Comparison of ENCODE assay signal across 11 cellular contexts in the genomic region with DNA sequence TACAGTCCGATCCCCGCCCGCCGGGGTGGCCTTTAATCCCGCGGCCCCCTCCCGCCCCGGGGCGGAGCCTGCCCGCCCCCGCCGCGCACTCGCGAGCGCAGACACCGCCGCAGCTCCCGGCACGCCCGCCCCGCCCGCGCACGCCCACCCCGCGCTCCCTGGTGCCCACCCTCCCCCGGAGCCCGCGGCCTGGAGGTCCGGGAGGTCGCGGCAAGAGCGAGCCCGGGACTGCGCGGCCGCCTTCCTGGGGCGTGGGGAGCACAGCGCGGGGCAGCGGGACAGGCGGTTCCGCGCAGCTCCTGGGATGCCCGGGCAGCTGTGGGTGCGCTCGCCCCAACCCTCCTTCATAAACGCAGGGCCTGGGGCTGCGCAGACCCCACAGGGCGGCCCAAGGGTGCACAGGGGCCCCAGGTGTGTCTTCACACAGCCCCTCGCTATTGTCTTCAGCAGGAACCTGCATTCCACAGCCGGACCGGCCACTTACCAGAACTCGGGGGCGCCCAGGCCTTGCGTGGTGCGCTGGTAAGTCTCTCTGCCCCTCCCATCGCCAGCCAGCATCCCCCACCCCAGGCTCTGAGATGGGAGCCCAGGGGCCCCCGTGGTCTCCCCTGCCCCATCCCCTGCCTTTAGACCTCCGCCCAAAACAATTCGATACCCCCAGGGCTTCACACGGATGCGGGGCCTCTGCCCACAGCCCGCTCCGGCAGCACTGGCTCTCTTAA. TPM values are rescaled to one million over a fixed set of nuclear protein-coding genes. Genes with fewer than 3 reads are reported as not detected.
DNase-seq lines count a peak whose midpoint lies in the region; ATAC-seq, FAIRE-seq and TF ChIP-seq lines count a peak whose summit lies in the region.
"Had no signal": no experiment of that assay in that cellular context is flagged by ENCODE, and none has a peak within 500 bp of the region (broad histone marks: within the 10 kb centered on the region; RNA-seq: fewer than 3 reads in every experiment).

A gene (minus strand): TSS at position 8 of the 722 bp plus-strand sequence.

- H2BK12ac ChIP-seq in H9 (ENCODE audit: insufficient read length, low read depth, low read length) = no peak within 1 kb of the TSS

- no peak within 1 kb of the TSS for H4K91ac ChIP-seq in H9 (ENCODE audit: insufficient read length, low read depth, low read length)

- no peak within 1 kb of the TSS for H3K56ac ChIP-seq in H9 (ENCODE audit: insufficient read length, low read depth, low read length)

- no peak for TF ChIP-seq CTCF in A549 (IDR thresholded peaks at IDR 0.05)
- no peak for TF ChIP-seq CTCF in H9 (conservative IDR thresholded peaks at IDR 0.05)
- no peak for TF ChIP-seq CTCF in natural killer cell (IDR thresholded peaks at IDR 0.05)

- H3K36me3 ChIP-seq in duodenal mucosa (ENCODE audit: control insufficient read depth in 1 of 2, insufficient read depth in 2 of 2, low read length in 2 of 2) = no peaks in the 10 kb centered on the region

- 6% methylated on average over 10 of the region's 66 CpGs for WGBS in A549 (ENCODE audit: missing lambda C conversion rate)
- WGBS in H9 (ENCODE audit: extremely low coverage, insufficient read length, low lambda C conversion rate) = no CpG with 5 or more reads among the region's 66 CpGs

- H3K23ac ChIP-seq in H9 (ENCODE audit: insufficient read length, low read depth, low read length) = no peak within 1 kb of the TSS

- TF ChIP-seq RAD21 in A549 (conservative IDR thresholded peaks at IDR 0.05 in 1 of 2, IDR thresholded peaks at IDR 0.05 in 1 of 2) = no peak

- no peak within 1 kb of the TSS for H4K8ac ChIP-seq in H9 (replicated peaks; ENCODE audit: insufficient read length, low read depth, low read length)

- H2BK5ac ChIP-seq in H9 (ENCODE audit: insufficient read length, low read length) = no peak within 1 kb of the TSS

- H4K20me1 ChIP-seq in H9 (ENCODE audit: control insufficient read depth, insufficient read depth, insufficient read length) = no peaks in the 10 kb centered on the region

- H2AFZ ChIP-seq in H9 (ENCODE audit: low read length) = no peak within 1 kb of the TSS

- peak within 1 kb of the TSS; percentile 57 for H3K18ac ChIP-seq in H9 (ENCODE audit: insufficient read length, low read depth, low read length)

- peaks cover 3% of the 10 kb centered on the region; the same call in 1 of the 3 replicates for H3K9me3 ChIP-seq in A549
- no peaks in the 10 kb centered on the region for H3K9me3 ChIP-seq in H9 (ENCODE audit: control insufficient read depth, low read depth, low read length)
- no peaks in the 10 kb centered on the region for H3K9me3 ChIP-seq in duodenal mucosa (ENCODE audit: control insufficient read depth in 1 of 2, low read length in 2 of 2)

- no peak within 1 kb of the TSS for H4K5ac ChIP-seq in H9 (ENCODE audit: insufficient read length, low read depth, low read length)

- H3K27me3 Mint-ChIP-seq in H9 (ENCODE audit: low read depth) (peaks cover 85% of the 10 kb centered on the region), natural killer cell (ENCODE audit: low read depth in 2 of 2) (peaks cover 17 to 41% of the 10 kb centered on the region in 2 donors)

- CTCF ChIA-PET in A549 (lab: Yijun Ruan, JAX) = no interaction called here

- H3T11ph ChIP-seq in H9 (ENCODE audit: low read length) = no peak within 1 kb of the TSS

- no peak within 1 kb of the TSS; the same call in 1 of the 2 replicates for H3K14ac ChIP-seq in H9 (ENCODE audit: insufficient read depth, low read length)

- no peak for TF ChIP-seq POLR2A in A549 (IDR thresholded peaks at IDR 0.05; ENCODE audit: low read length)

- H3K27ac Mint-ChIP-seq in H9 (no peak within 1 kb of the TSS), natural killer cell (no peak within 1 kb of the TSS)

- H2AK5ac ChIP-seq in H9 (ENCODE audit: insufficient read length, low read length) = no peak within 1 kb of the TSS

- no peak for FAIRE-seq in A549 (lab: Jason Lieb, UNC)

- H3K4ac ChIP-seq in H9 (ENCODE audit: low read depth, low read length) = no peak within 1 kb of the TSS

- no peak within 1 kb of the TSS for H2BK120ac ChIP-seq in H9 (ENCODE audit: low read depth, low read length, poor library complexity, severe bottlenecking)

- POLR2A ChIA-PET in A549 (lab: Yijun Ruan, JAX) = no interaction called here

- H2BK20ac ChIP-seq in H9 (ENCODE audit: low read depth, low read length, poor library complexity, severe bottlenecking) = no peak within 1 kb of the TSS

- H3K4me3 Mint-ChIP-seq in H9 (peak within 1 kb of the TSS; percentile 47 to 77), natural killer cell (peak within 1 kb of the TSS; percentile 63)

- peak within 1 kb of the TSS; percentile 94 for H3K4me2 ChIP-seq in A549
- peak within 1 kb of the TSS; percentile 43 for H3K4me2 ChIP-seq in H9 (ENCODE audit: insufficient read depth, insufficient read length, low read length)

- H3K23me2 ChIP-seq in H9 (ENCODE audit: insufficient read length, low read depth, low read length, poor library complexity, severe bottlenecking) = peaks cover 8% of the 10 kb centered on the region

- H3K4me3 ChIP-seq in A549 (peak within 1 kb of the TSS; percentile 44), duodenal mucosa (ENCODE audit: low read depth in 1 of 2, low read length in 2 of 2) (peak within 1 kb of the TSS; percentile 40 to 53)

- peaks cover 53% of the 10 kb centered on the region for H3K27me3 ChIP-seq in H9 (ENCODE audit: insufficient read depth, low read length)
- peaks cover 42 to 51% of the 10 kb centered on the region in 2 donors for H3K27me3 ChIP-seq in duodenal mucosa (ENCODE audit: control insufficient read depth in 1 of 2, insufficient read depth in 2 of 2, low read length in 2 of 2)

- H3K27ac ChIP-seq in A549 (peak within 1 kb of the TSS in 1 of 2 experiments; percentile 18; a peak in 2 of 6 replicates), H9 (ENCODE audit: insufficient read length, low read depth, low read length) (no peak within 1 kb of the TSS), duodenal mucosa (ENCODE audit: low read depth, low read length) (no peak within 1 kb of the TSS)
- H3K27ac ChIP-seq: C4-2B had no signal

- no peak within 1 kb of the TSS for H3K9ac ChIP-seq in H9 (ENCODE audit: extremely low read depth, insufficient read length, low read length)
- no peak within 1 kb of the TSS for H3K9ac ChIP-seq in duodenal mucosa (ENCODE audit: low read depth in 1 of 2, low read length in 2 of 2)

- ATAC-seq in A549 (no peak), natural killer cell (no peak), GM21360 (IDR thresholded peaks at IDR 0.05; ENCODE audit: unreplicated experiment) (no peak)

- no peaks in the 10 kb centered on the region for H3K79me1 ChIP-seq in H9 (ENCODE audit: insufficient read depth, low read depth, low read length, poor library complexity, severe bottlenecking)

- intact Hi-C loops in natural killer cell (cut with micrococcal nuclease) = no loop called here

- H3K36me3 Mint-ChIP-seq in H9 (ENCODE audit: insufficient read depth in 1 of 3, low read depth in 3 of 3) (no peaks in the 10 kb centered on the region; a peak in 1 of 7 replicates), natural killer cell (no peaks in the 10 kb centered on the region)

- no peaks in the 10 kb centered on the region for H3K79me2 ChIP-seq in H9 (ENCODE audit: insufficient read depth, low read length)

- peaks cover 14% of the 10 kb centered on the region for H3K4me1 ChIP-seq in A549
- H3K4me1 ChIP-seq in H9 (ENCODE audit: insufficient read depth, low read length) = no peaks in the 10 kb centered on the region
- peaks cover 13 to 30% of the 10 kb centered on the region in 2 donors for H3K4me1 ChIP-seq in duodenal mucosa (ENCODE audit: control insufficient read depth in 1 of 2, insufficient read depth in 2 of 2, low read length in 2 of 2)

- H3K4me1 Mint-ChIP-seq in H9 (peaks cover 20 to 38% of the 10 kb centered on the region in 2 experiments), natural killer cell (peaks cover 16 to 33% of the 10 kb centered on the region in 2 donors)

- no peak for DNase-seq in A549 (ENCODE audit: low read depth in 1 of 2, low spot score in 1 of 2)
- DNase-seq in H9 = no peak
- DNase-seq in natural killer cell = no peak
- no peak for DNase-seq in NCI-H2107 treated with DMSO at 0.1 percent for 48 hours (lab: John Stamatoyannopoulos, UW; ENCODE audit: unreplicated experiment)
- no peak for DNase-seq in SHP77 (lab: John Stamatoyannopoulos, UW)
- no peak for DNase-seq in COLO829 (ENCODE audit: low spot score)
- DNase-seq: HCEC 1CT; stimulated activated CD4-positive, alpha-beta T cell treated with anti-CD3 and anti-CD28 coated beads, Interleukin-2, amount 100 ng/mL, for 48 hours had no signal

- no peak for TF ChIP-seq EP300 in A549 (IDR thresholded peaks at IDR 0.05)

- no peak within 1 kb of the TSS for H2BK15ac ChIP-seq in H9 (ENCODE audit: low read depth, low read length)

- H3K9me3 Mint-ChIP-seq in H9 = peaks cover 0 to under 1% of the 10 kb centered on the region in 2 experiments; a peak in 2 of 5 replicates
- no peaks in the 10 kb centered on the region for H3K9me3 Mint-ChIP-seq in natural killer cell

TF ChIP-seq in A549, 52 proteins besides CTCF, POLR2A, EP300 and RAD21 (continues in another document):
- TF ChIP-seq, protein P1, sequence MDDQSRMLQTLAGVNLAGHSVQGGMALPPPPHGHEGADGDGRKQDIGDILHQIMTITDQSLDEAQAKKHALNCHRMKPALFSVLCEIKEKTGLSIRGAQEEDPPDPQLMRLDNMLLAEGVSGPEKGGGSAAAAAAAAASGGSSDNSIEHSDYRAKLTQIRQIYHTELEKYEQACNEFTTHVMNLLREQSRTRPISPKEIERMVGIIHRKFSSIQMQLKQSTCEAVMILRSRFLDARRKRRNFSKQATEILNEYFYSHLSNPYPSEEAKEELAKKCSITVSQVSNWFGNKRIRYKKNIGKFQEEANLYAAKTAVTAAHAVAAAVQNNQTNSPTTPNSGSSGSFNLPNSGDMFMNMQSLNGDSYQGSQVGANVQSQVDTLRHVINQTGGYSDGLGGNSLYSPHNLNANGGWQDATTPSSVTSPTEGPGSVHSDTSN (IDR thresholded peaks at IDR 0.05) = no peak
- no peak for TF ChIP-seq ZNF302 (CRISPR knock-in tag; IDR thresholded peaks at IDR 0.05)
- TF ChIP-seq ZSCAN20 (CRISPR knock-in tag; IDR thresholded peaks at IDR 0.05) = no peak
- TF ChIP-seq CHD2 (IDR thresholded peaks at IDR 0.05; ENCODE audit: low read length, partially characterized antibody) = no peak
- no peak for TF ChIP-seq JUNB (IDR thresholded peaks at IDR 0.05)
- TF ChIP-seq TP53 (CRISPR knock-in tag; IDR thresholded peaks at IDR 0.05) = no peak
- TF ChIP-seq CEBPB (IDR thresholded peaks at IDR 0.05) = no peak

RNA-seq across cellular contexts. Expression of the gene that starts here (rescaled TPM):
- polyA plus RNA-seq in A549 (2011; rRNA removed) (1.3 and 1.5 TPM in 2 replicates), A549 (2017; fragmentation: RNase III; extraction: RNeasy Plus Mini Kit Qiagen cat#74134 plus additional on column Dnase treatment) (1.3 TPM in 3 replicates)
- polyA plus RNA-seq in A549 (2012; cell fraction: cytosol; rRNA removed) = 1.5 and 2.7 TPM in 2 replicates
- 2.2 TPM in 2 replicates for polyA plus RNA-seq in A549 (2012; cell fraction: nucleus; rRNA removed)
- polyA minus RNA-seq in A549 (2011; rRNA and poly(A)+ RNA removed) = 0.17 and 0.34 TPM in 2 replicates
- total RNA-seq in H9 (2021) (0.75 and 0.85 TPM in 2 replicates), natural killer cell (1 to 10 TPM in 1 of 3 donors, under 1 TPM in 2; 0.61 to 1.1 (median 0.73) TPM)
